Comparison of ENCODE assay signal across 24 cellular contexts in the genomic region with DNA sequence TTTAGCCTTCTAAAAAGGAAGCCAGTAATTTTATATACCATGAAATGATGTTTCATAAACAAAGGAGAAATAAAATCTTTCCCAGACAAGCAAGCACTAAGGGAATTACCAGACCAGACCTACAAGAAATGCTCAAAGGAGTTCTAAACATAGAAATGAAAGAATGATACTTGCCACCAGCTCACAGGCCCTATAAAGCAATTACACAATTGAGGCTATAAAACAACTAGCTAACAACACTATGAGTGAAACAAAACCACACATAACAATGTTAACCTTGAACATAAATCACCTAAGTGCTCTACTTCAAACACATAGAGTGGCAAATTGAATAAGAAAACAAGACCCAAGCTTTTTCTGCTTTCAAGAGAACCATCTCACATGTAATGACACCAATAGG.
"Had no signal": no experiment of that assay in that cellular context is flagged by ENCODE, and none has a peak within 500 bp of the region (broad histone marks: within the 10 kb centered on the region; RNA-seq: fewer than 3 reads in every experiment).

No MANE protein-coding gene starts in this region.

- H3K27ac Mint-ChIP-seq: memory B cell; naive thymus-derived CD4-positive, alpha-beta T cell; nephron; neural progenitor cell; stimulated activated effector memory CD8-positive, alpha-beta T cell treated with anti-CD3 and anti-CD28 coated beads, Interleukin-12 subunit alpha, Interleukin-12 subunit beta, amount 100 ng/mL, for 72 hours had no signal

- H3K27me3 Mint-ChIP-seq: memory B cell had no signal

- H3K9ac ChIP-seq: neural progenitor cell had no signal

- ATAC-seq: esophagus mucosa; gastrocnemius medialis; left lobe of liver; naive thymus-derived CD4-positive, alpha-beta T cell; right cardiac atrium; stimulated activated effector memory CD8-positive, alpha-beta T cell treated with anti-CD3 and anti-CD28 coated beads, Interleukin-12 subunit alpha, Interleukin-12 subunit beta, amount 100 ng/mL, for 72 hours had no signal

- H3K4me2 ChIP-seq: neural progenitor cell had no signal

- H3K4me1 Mint-ChIP-seq: memory B cell; naive thymus-derived CD4-positive, alpha-beta T cell; nephron; neural progenitor cell; stimulated activated effector memory CD8-positive, alpha-beta T cell treated with anti-CD3 and anti-CD28 coated beads, Interleukin-12 subunit alpha, Interleukin-12 subunit beta, amount 100 ng/mL, for 72 hours had no signal

- H3K27ac ChIP-seq: dorsolateral prefrontal cortex, gastrocnemius medialis, neural progenitor cell, prostate gland, sigmoid colon, stomach, thyroid gland, vagina had no signal

- H2AFZ ChIP-seq: neural progenitor cell had no signal

- FAIRE-seq: keratinocyte had no signal

- H3K4me3 ChIP-seq: dorsolateral prefrontal cortex, gastrocnemius medialis, lung, neural progenitor cell, prostate gland, sigmoid colon, stomach, thyroid gland, vagina had no signal

- H3K36me3 Mint-ChIP-seq: memory B cell; stimulated activated effector memory CD8-positive, alpha-beta T cell treated with anti-CD3 and anti-CD28 coated beads, Interleukin-12 subunit alpha, Interleukin-12 subunit beta, amount 100 ng/mL, for 72 hours had no signal

- H3K4me3 Mint-ChIP-seq: memory B cell; naive thymus-derived CD4-positive, alpha-beta T cell; nephron; neural progenitor cell; stimulated activated effector memory CD8-positive, alpha-beta T cell treated with anti-CD3 and anti-CD28 coated beads, Interleukin-12 subunit alpha, Interleukin-12 subunit beta, amount 100 ng/mL, for 72 hours had no signal

- H3K36me3 ChIP-seq: gastrocnemius medialis, prostate gland, sigmoid colon, stomach, thyroid gland, vagina had no signal

- H3K9me3 ChIP-seq: gastrocnemius medialis, prostate gland, thyroid gland, vagina had no signal

- DNase-seq: dorsolateral prefrontal cortex; effector CD4-positive, alpha-beta T cell; foreskin fibroblast; gastrocnemius medialis; head of caudate nucleus; naive thymus-derived CD4-positive, alpha-beta T cell; right cardiac atrium; sigmoid colon; stimulated activated CD4-positive, alpha-beta T cell treated with anti-CD3 and anti-CD28 coated beads, Interleukin-2, amount 100 ng/mL, for 24 hours; stimulated activated CD4-positive, alpha-beta T cell treated with anti-CD3 and anti-CD28 coated beads, Interleukin-4, amount 100 ng/mL, for 24 hours; stimulated activated naive CD4-positive, alpha-beta T cell treated with Interleukin-2 at 50 U/mL for 16 hours; stomach; thyroid gland; trophoblast cell had no signal

- H3K27me3 ChIP-seq: gastrocnemius medialis, neural progenitor cell, sigmoid colon, stomach, thyroid gland, vagina had no signal

- H3K4me1 ChIP-seq: gastrocnemius medialis, neural progenitor cell, prostate gland, sigmoid colon, stomach, thyroid gland, vagina had no signal
